Comparison of ENCODE assay signal across 1 cellular context in the genomic region with DNA sequence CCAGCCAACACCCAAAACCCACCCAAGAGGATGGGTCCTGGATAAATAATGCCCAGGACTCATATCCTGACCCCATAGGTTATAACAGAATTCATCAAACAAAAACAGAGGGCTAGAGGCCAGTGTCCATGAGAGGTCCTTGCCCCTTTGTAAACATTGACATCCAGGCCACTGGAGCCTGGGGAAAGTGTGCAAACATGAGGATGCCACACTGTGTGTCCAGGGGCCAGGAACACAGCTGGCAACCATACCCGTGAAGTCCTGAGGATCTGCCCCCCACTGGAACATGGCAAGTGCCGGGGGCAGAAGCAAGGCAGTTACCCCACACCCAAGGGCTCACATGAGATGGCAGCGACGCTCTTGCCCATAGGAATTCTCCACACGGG.
TF ChIP-seq lines count a peak whose summit lies in the region.

No MANE protein-coding gene starts in this region.

TF ChIP-seq in HepG2, 621 proteins besides CTCF, POLR2A, EP300 and RAD21:
- TF ChIP-seq, protein P1, sequence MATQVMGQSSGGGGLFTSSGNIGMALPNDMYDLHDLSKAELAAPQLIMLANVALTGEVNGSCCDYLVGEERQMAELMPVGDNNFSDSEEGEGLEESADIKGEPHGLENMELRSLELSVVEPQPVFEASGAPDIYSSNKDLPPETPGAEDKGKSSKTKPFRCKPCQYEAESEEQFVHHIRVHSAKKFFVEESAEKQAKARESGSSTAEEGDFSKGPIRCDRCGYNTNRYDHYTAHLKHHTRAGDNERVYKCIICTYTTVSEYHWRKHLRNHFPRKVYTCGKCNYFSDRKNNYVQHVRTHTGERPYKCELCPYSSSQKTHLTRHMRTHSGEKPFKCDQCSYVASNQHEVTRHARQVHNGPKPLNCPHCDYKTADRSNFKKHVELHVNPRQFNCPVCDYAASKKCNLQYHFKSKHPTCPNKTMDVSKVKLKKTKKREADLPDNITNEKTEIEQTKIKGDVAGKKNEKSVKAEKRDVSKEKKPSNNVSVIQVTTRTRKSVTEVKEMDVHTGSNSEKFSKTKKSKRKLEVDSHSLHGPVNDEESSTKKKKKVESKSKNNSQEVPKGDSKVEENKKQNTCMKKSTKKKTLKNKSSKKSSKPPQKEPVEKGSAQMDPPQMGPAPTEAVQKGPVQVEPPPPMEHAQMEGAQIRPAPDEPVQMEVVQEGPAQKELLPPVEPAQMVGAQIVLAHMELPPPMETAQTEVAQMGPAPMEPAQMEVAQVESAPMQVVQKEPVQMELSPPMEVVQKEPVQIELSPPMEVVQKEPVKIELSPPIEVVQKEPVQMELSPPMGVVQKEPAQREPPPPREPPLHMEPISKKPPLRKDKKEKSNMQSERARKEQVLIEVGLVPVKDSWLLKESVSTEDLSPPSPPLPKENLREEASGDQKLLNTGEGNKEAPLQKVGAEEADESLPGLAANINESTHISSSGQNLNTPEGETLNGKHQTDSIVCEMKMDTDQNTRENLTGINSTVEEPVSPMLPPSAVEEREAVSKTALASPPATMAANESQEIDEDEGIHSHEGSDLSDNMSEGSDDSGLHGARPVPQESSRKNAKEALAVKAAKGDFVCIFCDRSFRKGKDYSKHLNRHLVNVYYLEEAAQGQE (IDR thresholded peaks at IDR 0.05; ENCODE audit: borderline replicate concordance in 1 of 2, low read depth in 1 of 2, low read length in 2 of 2): no peak
- no peak for TF ChIP-seq HNRNPLL (IDR thresholded peaks at IDR 0.05; ENCODE audit: low read depth, low read length, poor library complexity, severe bottlenecking)
- TF ChIP-seq KLF16 (CRISPR knock-in tag; IDR thresholded peaks at IDR 0.05): no peak
- no peak for TF ChIP-seq GPN1 (CRISPR knock-in tag; IDR thresholded peaks at IDR 0.05; ENCODE audit: borderline replicate concordance)
- TF ChIP-seq ZKSCAN1 (IDR thresholded peaks at IDR 0.05; ENCODE audit: low read length): peak; percentile 78; the same call in 1 of the 2 replicates
- 0 out of 2 replicates have a peak, but pooled peaks have one; percentile 22 for TF ChIP-seq GATAD2A (CRISPR knock-in tag; IDR thresholded peaks at IDR 0.05)
- TF ChIP-seq, protein P2, sequence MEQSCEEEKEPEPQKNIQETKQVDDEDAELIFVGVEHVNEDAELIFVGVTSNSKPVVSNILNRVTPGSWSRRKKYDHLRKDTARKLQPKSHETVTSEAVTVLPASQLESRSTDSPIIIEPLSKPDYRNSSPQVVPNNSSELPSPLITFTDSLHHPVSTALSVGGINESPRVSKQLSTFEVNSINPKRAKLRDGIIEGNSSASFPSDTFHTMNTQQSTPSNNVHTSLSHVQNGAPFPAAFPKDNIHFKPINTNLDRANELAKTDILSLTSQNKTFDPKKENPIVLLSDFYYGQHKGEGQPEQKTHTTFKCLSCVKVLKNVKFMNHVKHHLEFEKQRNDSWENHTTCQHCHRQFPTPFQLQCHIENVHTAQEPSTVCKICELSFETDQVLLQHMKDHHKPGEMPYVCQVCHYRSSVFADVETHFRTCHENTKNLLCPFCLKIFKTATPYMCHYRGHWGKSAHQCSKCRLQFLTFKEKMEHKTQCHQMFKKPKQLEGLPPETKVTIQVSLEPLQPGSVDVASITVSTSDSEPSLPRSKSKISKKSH (CRISPR knock-in tag; IDR thresholded peaks at IDR 0.05; ENCODE audit: borderline replicate concordance): no peak
- no peak for TF ChIP-seq HDAC1 (CRISPR knock-in tag; IDR thresholded peaks at IDR 0.05)
- TF ChIP-seq ZNF24 (IDR thresholded peaks at IDR 0.05): no peak
- no peak for TF ChIP-seq ZNF7 (CRISPR knock-in tag; IDR thresholded peaks at IDR 0.05)
- TF ChIP-seq FOXA3 (CRISPR knock-in tag; IDR thresholded peaks at IDR 0.05): peak; percentile 48
- TF ChIP-seq, protein P3, sequence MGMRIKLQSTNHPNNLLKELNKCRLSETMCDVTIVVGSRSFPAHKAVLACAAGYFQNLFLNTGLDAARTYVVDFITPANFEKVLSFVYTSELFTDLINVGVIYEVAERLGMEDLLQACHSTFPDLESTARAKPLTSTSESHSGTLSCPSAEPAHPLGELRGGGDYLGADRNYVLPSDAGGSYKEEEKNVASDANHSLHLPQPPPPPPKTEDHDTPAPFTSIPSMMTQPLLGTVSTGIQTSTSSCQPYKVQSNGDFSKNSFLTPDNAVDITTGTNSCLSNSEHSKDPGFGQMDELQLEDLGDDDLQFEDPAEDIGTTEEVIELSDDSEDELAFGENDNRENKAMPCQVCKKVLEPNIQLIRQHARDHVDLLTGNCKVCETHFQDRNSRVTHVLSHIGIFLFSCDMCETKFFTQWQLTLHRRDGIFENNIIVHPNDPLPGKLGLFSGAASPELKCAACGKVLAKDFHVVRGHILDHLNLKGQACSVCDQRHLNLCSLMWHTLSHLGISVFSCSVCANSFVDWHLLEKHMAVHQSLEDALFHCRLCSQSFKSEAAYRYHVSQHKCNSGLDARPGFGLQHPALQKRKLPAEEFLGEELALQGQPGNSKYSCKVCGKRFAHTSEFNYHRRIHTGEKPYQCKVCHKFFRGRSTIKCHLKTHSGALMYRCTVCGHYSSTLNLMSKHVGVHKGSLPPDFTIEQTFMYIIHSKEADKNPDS (CRISPR knock-in tag; IDR thresholded peaks at IDR 0.05): no peak
- TF ChIP-seq, protein P4, sequence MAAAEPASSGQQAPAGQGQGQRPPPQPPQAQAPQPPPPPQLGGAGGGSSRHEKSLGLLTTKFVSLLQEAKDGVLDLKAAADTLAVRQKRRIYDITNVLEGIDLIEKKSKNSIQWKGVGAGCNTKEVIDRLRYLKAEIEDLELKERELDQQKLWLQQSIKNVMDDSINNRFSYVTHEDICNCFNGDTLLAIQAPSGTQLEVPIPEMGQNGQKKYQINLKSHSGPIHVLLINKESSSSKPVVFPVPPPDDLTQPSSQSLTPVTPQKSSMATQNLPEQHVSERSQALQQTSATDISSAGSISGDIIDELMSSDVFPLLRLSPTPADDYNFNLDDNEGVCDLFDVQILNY (CRISPR knock-in tag; conservative IDR thresholded peaks at IDR 0.05): no peak
- TF ChIP-seq, protein P5, sequence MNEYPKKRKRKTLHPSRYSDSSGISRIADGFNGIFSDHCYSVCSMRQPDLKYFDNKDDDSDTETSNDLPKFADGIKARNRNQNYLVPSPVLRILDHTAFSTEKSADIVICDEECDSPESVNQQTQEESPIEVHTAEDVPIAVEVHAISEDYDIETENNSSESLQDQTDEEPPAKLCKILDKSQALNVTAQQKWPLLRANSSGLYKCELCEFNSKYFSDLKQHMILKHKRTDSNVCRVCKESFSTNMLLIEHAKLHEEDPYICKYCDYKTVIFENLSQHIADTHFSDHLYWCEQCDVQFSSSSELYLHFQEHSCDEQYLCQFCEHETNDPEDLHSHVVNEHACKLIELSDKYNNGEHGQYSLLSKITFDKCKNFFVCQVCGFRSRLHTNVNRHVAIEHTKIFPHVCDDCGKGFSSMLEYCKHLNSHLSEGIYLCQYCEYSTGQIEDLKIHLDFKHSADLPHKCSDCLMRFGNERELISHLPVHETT (CRISPR knock-in tag; conservative IDR thresholded peaks at IDR 0.05): no peak
